In genomic region chr10:102502337-102503151, GRCh38 we compare ENCODE assay signal across 8 cellular contexts. TPM values are rescaled to one million over a fixed set of nuclear protein-coding genes. Genes with fewer than 3 reads are reported as not detected.
DNase-seq lines count a peak whose midpoint lies in the region; ATAC-seq and TF ChIP-seq lines count a peak whose summit lies in the region.

Gene ACTR1A, minus strand, starts transcription at chr10:102502712. Its CDS starts 65 bp downstream, at chr10:102502647.

- H3K4me3 ChIP-seq in adrenal gland = peak within 1 kb of the TSS; percentile 63 to 97 (median 72)
- H3K4me3 ChIP-seq in trophoblast cell (ENCODE audit: low read depth, low read length) = peak within 1 kb of the TSS; percentile 89
- peak within 1 kb of the TSS; percentile 73 to 100 (median 92) for H3K4me3 ChIP-seq in transverse colon

- H3K4me1 ChIP-seq in adrenal gland (replicated peaks in 1 of 2) = peaks cover 8 to 33% of the 10 kb centered on the region in 2 donors
- H3K4me1 ChIP-seq in trophoblast cell (ENCODE audit: control insufficient read depth in 1 of 2, insufficient read depth in 2 of 2, low read length in 2 of 2) = peaks cover 3 to 8% of the 10 kb centered on the region in 2 experiments
- H3K4me1 ChIP-seq in transverse colon = peaks cover 10 to 62% (median 39%) of the 10 kb centered on the region in 4 donors

- H3K4ac ChIP-seq in trophoblast cell (ENCODE audit: low read depth, low read length) = peak within 1 kb of the TSS; percentile 44

- peaks cover 3% of the 10 kb centered on the region for H3K36me3 Mint-ChIP-seq in T-cell

- H2BK5ac ChIP-seq in trophoblast cell (ENCODE audit: low read depth, low read length, poor library complexity) = peak within 1 kb of the TSS; percentile 70

- H2AK5ac ChIP-seq in trophoblast cell (ENCODE audit: low read length) = peak within 1 kb of the TSS; percentile 17

- no peak within 1 kb of the TSS for H2BK12ac ChIP-seq in trophoblast cell (ENCODE audit: low read length)

- 0% methylated on average over 19 to 42 of the region's 42 CpGs for WGBS in adrenal gland, 4 donors
- WGBS in trophoblast cell (ENCODE audit: extremely low coverage, insufficient coverage, insufficient read length) = no CpG with 5 or more reads among the region's 42 CpGs
- WGBS in transverse colon (ENCODE audit: low coverage in 1 of 2), 2 donors = 0 to 1% methylated on average over 7 to 42 of the region's 42 CpGs

- H3K27ac ChIP-seq in adrenal gland = peak within 1 kb of the TSS; percentile 74 to 92 (median 82)
- H3K27ac ChIP-seq in trophoblast cell (ENCODE audit: low read depth, low read length) = peak within 1 kb of the TSS; percentile 22
- H3K27ac ChIP-seq in transverse colon = peak within 1 kb of the TSS; percentile 93 to 99 (median 95)

- H3K9me3 ChIP-seq in adrenal gland (replicated peaks in 1 of 3) (no peaks in the 10 kb centered on the region), trophoblast cell (ENCODE audit: insufficient read depth, low read depth, low read length) (no peaks in the 10 kb centered on the region), transverse colon (no peaks in the 10 kb centered on the region)

- in situ Hi-C loops in GM13976 (cut with MboI; ENCODE audit: low sequenced_read_pairs, unreplicated experiment) = no loop called here
- in situ Hi-C loops in transverse colon (cut with MboI; ENCODE audit: low pct_ligation_motif_present in 1 of 4, low pct_unique_long_range_greater_than_20kb in 1 of 4, low sequenced_read_pairs in 3 of 4) = no loop called here

- H3K79me2 ChIP-seq in trophoblast cell (ENCODE audit: control insufficient read depth, insufficient read depth, low read length, poor library complexity) = peaks cover 23% of the 10 kb centered on the region

- H3K4me3 Mint-ChIP-seq in T-cell = no peak within 1 kb of the TSS

- no peak for TF ChIP-seq CTCF in GM13976 (IDR thresholded peaks at IDR 0.05; ENCODE audit: borderline replicate concordance, control extremely low read depth, extremely low read depth, insufficient read depth, missing control alignments)
- no peak for TF ChIP-seq CTCF in adrenal gland (IDR thresholded peaks at IDR 0.05)
- TF ChIP-seq CTCF in transverse colon (IDR thresholded peaks at IDR 0.05) = no peak

- peak within 1 kb of the TSS; percentile 80 for H4K8ac ChIP-seq in trophoblast cell (ENCODE audit: low read depth, low read length)

- H3K23ac ChIP-seq in trophoblast cell (ENCODE audit: low read length) = no peak within 1 kb of the TSS

- no peaks in the 10 kb centered on the region for H3K27me3 Mint-ChIP-seq in T-cell

- peaks cover 13% of the 10 kb centered on the region for H3K79me1 ChIP-seq in trophoblast cell (ENCODE audit: low read length)

- POLR2A ChIA-PET in T-cell (lab: Charles Lee) = interaction anchor here (0.6 to 1.0 kb wide), 5 partner anchors 42 to 255 kb away, joined by 3 to 7 read pairs (median 3); partner anchors contain the start of gene NFKB2 (in 1 of the 2)

- TF ChIP-seq POLR2A in adrenal gland (IDR thresholded peaks at IDR 0.05) (peak; percentile 20 to 78), transverse colon (IDR thresholded peaks at IDR 0.05) (peak; percentile 76)

- H3K14ac ChIP-seq in trophoblast cell (ENCODE audit: low read length) = peak within 1 kb of the TSS; percentile 50

- H3K18ac ChIP-seq in trophoblast cell (ENCODE audit: low read length) = peak within 1 kb of the TSS; percentile 43

- no peaks in the 10 kb centered on the region for H3K9me3 Mint-ChIP-seq in T-cell

- intact Hi-C loops in adrenal gland (cut with DNase I) = loop anchor here (5.0 kb wide), 2 partner anchors 80 to 90 kb away; no protein-coding TSS in a partner anchor
- intact Hi-C loops in cardiac septum (cut with DNase I) = loop anchor here (2.0 to 5.0 kb wide), 3 partner anchors 80 to 140 kb away; partner anchors contain the start of gene FBXL15
- intact Hi-C loops in transverse colon (cut with DNase I; ENCODE audit: low total_unique reads) = loop anchor here (2.0 kb wide), 1 partner anchor 220 kb away; no protein-coding TSS in a partner anchor

- H3K9ac ChIP-seq in trophoblast cell (ENCODE audit: low read length) = peak within 1 kb of the TSS; percentile 90

- H3K27me3 ChIP-seq in adrenal gland (no peaks in the 10 kb centered on the region), trophoblast cell (ENCODE audit: insufficient read depth, low read length) (no peaks in the 10 kb centered on the region), transverse colon (no peaks in the 10 kb centered on the region)

- H3K4me2 ChIP-seq in trophoblast cell (ENCODE audit: low read length) = peak within 1 kb of the TSS; percentile 78

- peaks cover 43 to 51% (median 50%) of the 10 kb centered on the region in 3 donors for H3K4me1 Mint-ChIP-seq in T-cell

- peak within 1 kb of the TSS; percentile 74 for H4K91ac ChIP-seq in trophoblast cell (ENCODE audit: low read depth, low read length)

- peak within 1 kb of the TSS; percentile 78 for H2BK120ac ChIP-seq in trophoblast cell (ENCODE audit: insufficient read depth, low read length, poor library complexity)

- ATAC-seq in HG02852 (IDR thresholded peaks at IDR 0.05; ENCODE audit: unreplicated experiment) (peak; percentile 45), T-cell (replicated peaks in 1 of 4) (peak; percentile 64 to 66 (median 64))

- peak within 1 kb of the TSS; percentile 64 for H2AFZ ChIP-seq in trophoblast cell (ENCODE audit: insufficient read depth, low read length, poor library complexity)

- H3K36me3 ChIP-seq in adrenal gland (replicated peaks in 1 of 2) (no peaks in the 10 kb centered on the region), trophoblast cell (ENCODE audit: control insufficient read depth in 1 of 2, insufficient read depth in 2 of 2, low read length in 2 of 2) (peaks cover 0 to 5% of the 10 kb centered on the region in 2 experiments), transverse colon (no peaks in the 10 kb centered on the region)

- CTCF ChIA-PET in T-cell (lab: Charles Lee) = interaction anchor here (0.5 to 4.9 kb wide), 19 partner anchors 9 to 415 kb away, joined by 3 to 48 read pairs (median 4); partner anchors contain the start of genes ARL3 (in 1 of the 2), CNNM2 (in 1 of the 2), GBF1 (in 1 of the 2) and NFKB2 (in 1 of the 2)

- TF ChIP-seq EP300 in transverse colon (IDR thresholded peaks at IDR 0.05; ENCODE audit: low read depth) = no peak

- DNase-seq in GM13976 (ENCODE audit: low spot score) (peak; percentile 88), NCI-H146 (lab: John Stamatoyannopoulos, UW) (peak; percentile 99), T-cell (peak; percentile 87 to 96 (median 93)), adrenal gland (peak; percentile 96 to 99 (median 98)), cardiac septum (ENCODE audit: low spot score) (peak; percentile 97), trophoblast cell (peak; percentile 99), transverse colon (peak; percentile 97)

- peak within 1 kb of the TSS; percentile 82 for H4K12ac ChIP-seq in trophoblast cell (ENCODE audit: low read depth, low read length)

- H3K27ac Mint-ChIP-seq in T-cell = peak within 1 kb of the TSS in 1 of 2 donors; percentile 75

RNA-seq across cellular contexts. Expression of gene ACTR1A, which starts in this region (rescaled TPM):
- total RNA-seq in T-cell (10 to 100 TPM; 51.6 to 68.1 (median 63.0) TPM), adrenal gland (100 to 1,000 TPM in 5 of 8 donors, 10 to 100 TPM in 3; 80.4 to 154 (median 106) TPM), cardiac septum (123 TPM), transverse colon (10 to 100 TPM; 49.7 to 90.8 (median 79.4) TPM)
- polyA plus RNA-seq in adrenal gland = 100 to 1,000 TPM in 2 of 3 donors, 10 to 100 TPM in 1; 68.1 to 117 (median 102) TPM
- 75.7 and 77.7 TPM in 2 replicates for polyA plus RNA-seq in trophoblast cell (2013)

Comparison
In these comparisons a context has a peak if more than half of its experiments do, and no peak if none do; other contexts are left out.
1. Peak in every context shown above with its lines: DNase-seq, ATAC-seq, H3K4me3 ChIP-seq and H3K27ac ChIP-seq.
2. H3K27ac ChIP-seq: peak in every context shown above with its lines; median percentile 95 in transverse colon; 82 in adrenal gland; 22 in trophoblast cell.